14 cellular contexts compared by ENCODE assay signal in the genomic region with DNA sequence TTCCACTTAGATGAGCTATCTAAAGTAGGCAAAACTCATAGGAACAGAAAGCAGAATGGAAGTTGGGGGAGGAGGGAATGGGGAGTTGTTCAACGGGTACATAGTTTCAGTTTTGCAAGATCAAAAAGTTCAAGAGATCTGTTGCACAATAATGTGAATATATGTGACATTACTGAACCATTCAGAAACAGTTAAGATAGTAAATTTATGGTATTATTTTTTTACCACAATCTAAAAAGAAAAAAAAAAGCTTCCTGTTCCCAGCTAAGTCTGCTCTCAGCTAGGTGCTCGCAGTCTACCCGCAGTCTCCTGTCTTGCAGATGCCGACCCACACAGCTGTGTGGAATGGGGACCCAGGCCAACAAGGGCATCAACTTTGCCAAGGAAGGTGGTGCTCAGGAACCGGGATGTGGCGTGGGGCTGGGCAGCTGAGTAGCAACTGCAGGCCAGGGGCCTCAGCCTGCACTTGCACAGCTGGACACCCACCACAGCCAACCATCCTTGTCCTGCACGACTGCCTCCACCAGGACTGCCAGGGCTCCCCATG. TPM values are rescaled to one million over a fixed set of nuclear protein-coding genes. Genes with fewer than 3 reads are reported as not detected.
A peak's percentile ranks its signal among the peaks of the same experiment; 100 is the strongest.
DNase-seq lines count a peak whose midpoint lies in the region; ATAC-seq, FAIRE-seq and TF ChIP-seq lines count a peak whose summit lies in the region.
"Had no signal": no experiment of that assay in that cellular context is flagged by ENCODE, and none has a peak within 500 bp of the region (broad histone marks: within the 10 kb centered on the region; RNA-seq: fewer than 3 reads in every experiment).

No MANE protein-coding gene starts in this region.

- H3K56ac ChIP-seq in IMR-90 (ENCODE audit: extremely low read depth, insufficient read depth, low read length): no peak overlapping the region

- ATAC-seq in IMR-90 (ENCODE audit: low read depth) (peak; percentile 59), GM18505 (IDR thresholded peaks at IDR 0.05; ENCODE audit: unreplicated experiment) (no peak), GM18867 (IDR thresholded peaks at IDR 0.05; ENCODE audit: unreplicated experiment) (no peak)
- ATAC-seq in activated CD8-positive, alpha-beta T cell treated with anti-CD3 and anti-CD28 coated beads for 36 hours: peak; percentile 34

- no peak for TF ChIP-seq CTCF in IMR-90 (conservative IDR thresholded peaks at IDR 0.05; ENCODE audit: low read depth, low read length)
- no peak for TF ChIP-seq CTCF in activated CD8-positive, alpha-beta T cell treated with anti-CD3 and anti-CD28 coated beads for 36 hours (IDR thresholded peaks at IDR 0.05)

- peak overlapping the region; percentile 63 for H2AFZ ChIP-seq in ACC112 (ENCODE audit: low read length, unreplicated experiment)
- H2AFZ ChIP-seq in IMR-90 (replicated peaks; ENCODE audit: low read length, poor library complexity): no peak overlapping the region
- H2AFZ ChIP-seq: parathyroid adenoma had no signal

- no peaks in the 10 kb centered on the region; the same call in 1 of the 2 replicates for H3K36me3 ChIP-seq in ACC112 (ENCODE audit: insufficient read depth, low read length)
- H3K36me3 ChIP-seq in IMR-90 (ENCODE audit: control insufficient read depth, insufficient read depth, low read length): no peaks in the 10 kb centered on the region
- H3K36me3 ChIP-seq: BLaER1, cardiac muscle cell had no signal

- H3K27ac Mint-ChIP-seq in activated CD8-positive, alpha-beta T cell treated with anti-CD3 and anti-CD28 coated beads for 36 hours: no peak overlapping the region
- H3K27ac Mint-ChIP-seq in immature natural killer cell: peak overlapping the region in 1 of 6 donors; percentile 21

- H3K27ac ChIP-seq in ACC112 (ENCODE audit: low read depth, low read length): peak overlapping the region; percentile 30; the same call in 1 of the 2 replicates
- H3K27ac ChIP-seq in IMR-90 (ENCODE audit: insufficient read depth, low read length): no peak overlapping the region
- H3K27ac ChIP-seq: BLaER1, cardiac muscle cell, parathyroid adenoma had no signal

- H2BK120ac ChIP-seq in IMR-90 (ENCODE audit: low read depth, low read length): no peak overlapping the region

- CTCF ChIA-PET in IMR-90 (lab: Yijun Ruan, JAX): no interaction called here
- CTCF ChIA-PET in activated CD8-positive, alpha-beta T cell treated with anti-CD3 and anti-CD28 coated beads for 36 hours (lab: Charles Lee): interaction anchor here (1.3 to 1.4 kb wide), 2 partner anchors 17 to 189 kb away, joined by 3 to 4 read pairs; no protein-coding TSS in a partner anchor

- H3K14ac ChIP-seq in IMR-90 (replicated peaks; ENCODE audit: low read depth, low read length): no peak overlapping the region

- H3K4me3 Mint-ChIP-seq in activated CD8-positive, alpha-beta T cell treated with anti-CD3 and anti-CD28 coated beads for 36 hours: peak overlapping the region; percentile 35
- H3K4me3 Mint-ChIP-seq in immature natural killer cell: peak overlapping the region; percentile 43 to 67 (median 57)

- H3K9me3 ChIP-seq in IMR-90 (ENCODE audit: control insufficient read depth, insufficient read depth, low read length): no peaks in the 10 kb centered on the region
- H3K9me3 ChIP-seq: BLaER1 had no signal

- H2AK9ac ChIP-seq in IMR-90 (replicated peaks; ENCODE audit: low read depth, low read length, poor library complexity): no peak overlapping the region

- no peak overlapping the region for H4K5ac ChIP-seq in IMR-90 (ENCODE audit: low read depth, low read length)

- no peak overlapping the region for H2AK5ac ChIP-seq in IMR-90 (ENCODE audit: low read depth, low read length)

- no peaks in the 10 kb centered on the region for H3K27me3 Mint-ChIP-seq in activated CD8-positive, alpha-beta T cell treated with anti-CD3 and anti-CD28 coated beads for 36 hours
- peaks cover 0 to 2% (median 0%) of the 10 kb centered on the region in 3 donors for H3K27me3 Mint-ChIP-seq in immature natural killer cell (ENCODE audit: low read depth in 3 of 3)

- H3K4ac ChIP-seq in IMR-90 (ENCODE audit: low read depth, low read length): no peak overlapping the region

- no peak overlapping the region for H3K23ac ChIP-seq in IMR-90 (ENCODE audit: low read depth, low read length)

- POLR2A ChIA-PET in IMR-90 (lab: Charles Lee; ENCODE audit: unreplicated experiment): no interaction called here
- POLR2A ChIA-PET in activated CD8-positive, alpha-beta T cell treated with anti-CD3 and anti-CD28 coated beads for 36 hours (lab: Charles Lee): interaction anchor here (1.1 to 1.6 kb wide), 2 partner anchors 11 to 15 kb away, joined by 3 to 4 read pairs; partner anchors contain the start of gene ANO6

- BruUV-seq in IMR-90 (replicated peaks; lab: Mats Ljungman, UMichigan): no TSS peak

- no peak overlapping the region for H4K91ac ChIP-seq in IMR-90 (ENCODE audit: insufficient read depth, low read depth, low read length)

- peak overlapping the region; percentile 36; the same call in 1 of the 2 replicates for H3K4me2 ChIP-seq in IMR-90 (ENCODE audit: low read depth, low read length)
- H3K4me2 ChIP-seq: BLaER1 had no signal

- H2BK15ac ChIP-seq in IMR-90 (ENCODE audit: low read depth, low read length): no peak overlapping the region

- in situ Hi-C loops in IMR-90 (cut with MboI; ENCODE audit: low sequenced_read_pairs): no loop called here

- no peaks in the 10 kb centered on the region for H3K79me2 ChIP-seq in ACC112 (ENCODE audit: control insufficient read depth, insufficient read depth, low read length, unreplicated experiment)
- H3K79me2 ChIP-seq: parathyroid adenoma had no signal

- H2BK20ac ChIP-seq in IMR-90 (ENCODE audit: low read depth, low read length): no peak overlapping the region

- no peaks in the 10 kb centered on the region for H3K36me3 Mint-ChIP-seq in activated CD8-positive, alpha-beta T cell treated with anti-CD3 and anti-CD28 coated beads for 36 hours (ENCODE audit: low read depth)
- no peaks in the 10 kb centered on the region for H3K36me3 Mint-ChIP-seq in immature natural killer cell

- H3K79me1 ChIP-seq in IMR-90 (ENCODE audit: low read depth in 1 of 2, low read length in 2 of 2): no peaks in the 10 kb centered on the region

- H3K9me3 Mint-ChIP-seq in activated CD8-positive, alpha-beta T cell treated with anti-CD3 and anti-CD28 coated beads for 36 hours: no peaks in the 10 kb centered on the region
- H3K9me3 Mint-ChIP-seq in immature natural killer cell: no peaks in the 10 kb centered on the region

- H3K4me1 Mint-ChIP-seq in activated CD8-positive, alpha-beta T cell treated with anti-CD3 and anti-CD28 coated beads for 36 hours (ENCODE audit: low read depth): peaks cover 17% of the 10 kb centered on the region
- peaks cover 20 to 26% of the 10 kb centered on the region in 2 donors for H3K4me1 Mint-ChIP-seq in immature natural killer cell

- no peak overlapping the region for H3K18ac ChIP-seq in IMR-90 (ENCODE audit: low read depth, low read length)

- dilution Hi-C loops in IMR-90 (cut with HindIII; ENCODE audit: low sequenced_read_pairs, unreplicated experiment): no loop called here

- FAIRE-seq in GM12892 (lab: Jason Lieb, UNC): no peak

- TF ChIP-seq POLR2A in IMR-90 (IDR thresholded peaks at IDR 0.05; ENCODE audit: low read depth, low read length): no peak
- TF ChIP-seq POLR2A in GM12892 (IDR thresholded peaks at IDR 0.05; ENCODE audit: low read depth, low read length): no peak
- no peak for TF ChIP-seq POLR2A in GM18505 (IDR thresholded peaks at IDR 0.05; ENCODE audit: borderline replicate concordance, extremely low read depth, insufficient read depth, insufficient read length)

- intact Hi-C loops in IMR-90 (cut with micrococcal nuclease): no loop called here
- intact Hi-C loops in activated CD8-positive, alpha-beta T cell treated with anti-CD3 and anti-CD28 coated beads for 36 hours (cut with micrococcal nuclease): no loop called here

- H3K9me1 ChIP-seq in IMR-90 (ENCODE audit: insufficient read depth, low read length): no peaks in the 10 kb centered on the region

- H4K20me1 ChIP-seq in IMR-90 (ENCODE audit: insufficient read depth, low read length): no peaks in the 10 kb centered on the region
- H4K20me1 ChIP-seq: BLaER1 had no signal

- H3K9ac ChIP-seq in IMR-90 (ENCODE audit: low read depth, low read length): no peak overlapping the region
- H3K9ac ChIP-seq: BLaER1, parathyroid adenoma had no signal

- H4K8ac ChIP-seq in IMR-90 (ENCODE audit: low read depth in 2 of 2, low read length in 2 of 2): no peak overlapping the region

- no peak overlapping the region for H2BK5ac ChIP-seq in IMR-90 (ENCODE audit: low read depth, low read length, poor library complexity, severe bottlenecking)

- H3K27me3 ChIP-seq in ACC112 (ENCODE audit: insufficient read depth, low read length) (no peaks in the 10 kb centered on the region), IMR-90 (ENCODE audit: control insufficient read depth, insufficient read depth, low read length) (no peaks in the 10 kb centered on the region)
- H3K27me3 ChIP-seq: BLaER1, cardiac muscle cell had no signal

- H3K4me1 ChIP-seq in ACC112 (ENCODE audit: control insufficient read depth, insufficient read depth, low read length, unreplicated experiment) (peaks cover 21% of the 10 kb centered on the region), IMR-90 (ENCODE audit: control insufficient read depth, insufficient read depth, low read length) (peaks cover 2% of the 10 kb centered on the region; the same call in 1 of the 2 replicates)
- H3K4me1 ChIP-seq: parathyroid adenoma had no signal

- no peak for TF ChIP-seq RAD21 in IMR-90 (IDR thresholded peaks at IDR 0.05; ENCODE audit: low read length)

- 93% methylated on average over 4 of the region's 7 CpGs; no CpG with 5 or more reads in 1 of the 2 experiments for WGBS in IMR-90 (ENCODE audit: extremely low coverage in 2 of 2, insufficient read length in 1 of 2), 2 experiments

- peak overlapping the region; percentile 49 for H3K4me3 ChIP-seq in ACC112 (ENCODE audit: low read depth, low read length)
- H3K4me3 ChIP-seq in IMR-90 (ENCODE audit: insufficient read depth, low read depth, low read length): no peak overlapping the region
- H3K4me3 ChIP-seq: BLaER1, cardiac muscle cell had no signal

- peak; percentile 36 for DNase-seq in IMR-90
- DNase-seq in activated CD8-positive, alpha-beta T cell treated with anti-CD3 and anti-CD28 coated beads for 36 hours: peak; percentile 6
- DNase-seq in immature natural killer cell: no peak
- no peak for DNase-seq in GM12892 (ENCODE audit: insufficient read length)
- no peak for DNase-seq in T-helper 9 cell
- DNase-seq: NCI-H1092, NCI-H524, substantia nigra had no signal

TF ChIP-seq in IMR-90, 13 proteins besides CTCF, POLR2A, EP300 and RAD21 (continues in another document):
- TF ChIP-seq CEBPB (IDR thresholded peaks at IDR 0.05; ENCODE audit: low read depth, low read length) (peak; percentile 85), RFX5 (IDR thresholded peaks at IDR 0.05; ENCODE audit: low read depth, low read length) (no peak), SMC3 (IDR thresholded peaks at IDR 0.05; ENCODE audit: low read depth, low read length) (no peak)

RNA-seq across cellular contexts. Expression of gene ANO6, which starts 15.3 kb away (rescaled TPM):
- 41.0 and 46.7 TPM in 2 replicates for total RNA-seq in IMR-90 (2012; rRNA removed)
- polyA plus RNA-seq in IMR-90 (2012; rRNA removed) (18.1 and 21.6 TPM in 2 replicates), immature natural killer cell (10 to 100 TPM; 17.9 to 30.7 (median 27.7) TPM)
- 6.1 and 6.7 TPM in 2 replicates for polyA plus RNA-seq in IMR-90 (2012; cell fraction: cytosol; rRNA removed)
- 2.8 and 17.3 TPM in 2 replicates for polyA plus RNA-seq in IMR-90 (2012; cell fraction: nucleus; rRNA removed; ENCODE audit: low replicate concordance)
- total RNA-seq in activated CD8-positive, alpha-beta T cell treated with anti-CD3 and anti-CD28 coated beads for 36 hours: 10 to 100 TPM; 13.1 to 13.6 TPM
- 23.9 TPM for polyA plus RNA-seq in GM12892 (2012; ENCODE audit: missing spikeins)

Comparison
In these comparisons a context has a peak if more than half of its experiments do, and no peak if none do; other contexts are left out.
1. ATAC-seq: peak in IMR-90 (single experiment) and activated CD8-positive, alpha-beta T cell treated with anti-CD3 and anti-CD28 coated beads for 36 hours (single experiment); none in GM18505 (single experiment) and GM18867 (single experiment).
2. DNase-seq: peak in IMR-90 (single experiment) and activated CD8-positive, alpha-beta T cell treated with anti-CD3 and anti-CD28 coated beads for 36 hours (single experiment); none in immature natural killer cell (0 of 3), GM12892 (single experiment) and T-helper 9 cell (single experiment).